ENCODE assay signal across 21 cellular contexts in genomic region chr5:98231089-98231488, GRCh38.
"Had no signal": no experiment of that assay in that cellular context is flagged by ENCODE, and none has a peak within 500 bp of the region (broad histone marks: within the 10 kb centered on the region; RNA-seq: fewer than 3 reads in every experiment).

No MANE protein-coding gene starts in this region.

- H3K4me1 Mint-ChIP-seq: neural progenitor cell; stimulated activated naive B cell treated with anti-CD40 and anti-IgM and Interleukin-4, amounts not matched to agents 10 μg/mL and 1 μg/mL and 100 μg/mL, for 72 hours had no signal

- H3K4me3 Mint-ChIP-seq: dendritic cell treated with granulocyte-macrophage colony-stimulating factor and Interleukin-4, amounts not matched to agents 40 ng/mL and 50 ng/mL, for 4 days; effector memory CD8-positive, alpha-beta T cell; natural killer cell treated with Interleukin-12 subunit alpha and Interleukin-12 subunit beta and Interleukin-15 and Interleukin-18, amount 100 ng/mL, for 72 hours; neural progenitor cell; stimulated activated naive B cell treated with anti-CD40 and anti-IgM and Interleukin-4, amounts not matched to agents 10 μg/mL and 1 μg/mL and 100 μg/mL, for 72 hours; type B pancreatic cell had no signal

- H3K36me3 Mint-ChIP-seq: natural killer cell treated with Interleukin-12 subunit alpha and Interleukin-12 subunit beta and Interleukin-15 and Interleukin-18, amount 100 ng/mL, for 72 hours; neural progenitor cell; stimulated activated naive B cell treated with anti-CD40 and anti-IgM and Interleukin-4, amounts not matched to agents 10 μg/mL and 1 μg/mL and 100 μg/mL, for 72 hours; type B pancreatic cell had no signal

- DNase-seq: effector memory CD8-positive, alpha-beta T cell; esophagus squamous epithelium; foreskin fibroblast; kidney; left cardiac atrium; left ventricle myocardium inferior; lower lobe of right lung; mesenchymal stem cell; midbrain; nucleus accumbens; ovary; sigmoid colon; stimulated activated CD4-positive, alpha-beta T cell treated with anti-CD3 and anti-CD28 coated beads, Interleukin-2, amount 100 ng/mL, for 24 hours; stimulated activated CD4-positive, alpha-beta T cell treated with anti-CD3 and anti-CD28 coated beads, Interleukin-4, amount 100 ng/mL, for 4 hours; stimulated activated naive B cell treated with anti-CD40 and anti-IgM and Interleukin-4, amounts not matched to agents 10 μg/mL and 1 μg/mL and 100 μg/mL, for 72 hours; uterus had no signal

- H3K27me3 Mint-ChIP-seq: dendritic cell treated with granulocyte-macrophage colony-stimulating factor and Interleukin-4, amounts not matched to agents 40 ng/mL and 50 ng/mL, for 4 days; effector memory CD8-positive, alpha-beta T cell; natural killer cell treated with Interleukin-12 subunit alpha and Interleukin-12 subunit beta and Interleukin-15 and Interleukin-18, amount 100 ng/mL, for 72 hours; stimulated activated naive B cell treated with anti-CD40 and anti-IgM and Interleukin-4, amounts not matched to agents 10 μg/mL and 1 μg/mL and 100 μg/mL, for 72 hours; type B pancreatic cell had no signal

- H3K27ac Mint-ChIP-seq: dendritic cell treated with granulocyte-macrophage colony-stimulating factor and Interleukin-4, amounts not matched to agents 40 ng/mL and 50 ng/mL, for 4 days; effector memory CD8-positive, alpha-beta T cell; natural killer cell treated with Interleukin-12 subunit alpha and Interleukin-12 subunit beta and Interleukin-15 and Interleukin-18, amount 100 ng/mL, for 72 hours; neural progenitor cell; stimulated activated naive B cell treated with anti-CD40 and anti-IgM and Interleukin-4, amounts not matched to agents 10 μg/mL and 1 μg/mL and 100 μg/mL, for 72 hours; type B pancreatic cell had no signal

- ATAC-seq: effector memory CD8-positive, alpha-beta T cell; gastroesophageal sphincter; left cardiac atrium; lower lobe of right lung; natural killer cell treated with Interleukin-12 subunit alpha and Interleukin-12 subunit beta and Interleukin-15 and Interleukin-18, amount 100 ng/mL, for 72 hours; stimulated activated naive B cell treated with anti-CD40 and anti-IgM and Interleukin-4, amounts not matched to agents 10 μg/mL and 1 μg/mL and 100 μg/mL, for 72 hours had no signal
